In the genomic region with DNA sequence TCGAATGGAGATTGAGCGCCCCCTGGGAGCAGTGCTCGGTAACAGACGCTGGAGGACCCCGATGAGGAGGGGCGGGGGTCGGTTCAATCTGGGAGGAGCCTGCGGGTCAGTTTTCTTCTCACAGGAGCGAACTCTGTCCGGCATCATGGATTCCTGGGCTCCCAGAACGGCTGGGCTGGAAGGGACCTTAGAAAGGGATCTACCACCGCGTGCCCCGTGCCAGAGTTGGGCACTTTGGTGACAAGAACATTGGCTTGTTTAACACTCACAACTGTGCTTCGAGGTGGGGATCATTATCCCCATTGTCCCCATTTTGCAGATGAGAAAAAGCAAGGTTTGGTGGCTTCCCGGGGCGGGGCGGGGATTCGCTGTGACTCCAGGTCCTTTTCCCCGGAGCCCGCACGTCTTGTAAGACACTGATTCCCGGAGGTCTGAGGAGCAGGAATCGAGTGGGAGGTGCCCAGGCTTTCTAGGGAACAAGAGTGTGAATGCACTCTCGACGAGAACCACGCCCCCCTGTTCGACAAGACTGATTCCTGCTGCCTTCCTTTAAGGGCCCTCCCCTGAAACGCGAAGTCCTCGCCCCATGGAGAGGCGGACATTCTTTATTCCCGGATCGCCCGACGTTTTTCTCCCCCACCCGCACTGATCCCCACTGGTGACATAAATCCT, we compare ENCODE assay signal across 1 cellular context.
A peak's percentile ranks its signal among the peaks of the same experiment; 100 is the strongest.
TF ChIP-seq lines count a peak whose summit lies in the region.

No MANE protein-coding gene starts in this region.

TF ChIP-seq in WTC11, 78 proteins besides CTCF, POLR2A, EP300 and RAD21 (continued from another document):
- TF ChIP-seq PRDM15 (CRISPR knock-in tag; IDR thresholded peaks at IDR 0.05) (peak; percentile 67), ZSCAN18 (CRISPR knock-in tag; IDR thresholded peaks at IDR 0.05) (no peak), USF2 (CRISPR knock-in tag; IDR thresholded peaks at IDR 0.05) (peak; percentile 14; the same call in 1 of the 2 replicates), HMGA2 (CRISPR knock-in tag; IDR thresholded peaks at IDR 0.05) (no peak; the same call in 1 of the 2 replicates), EMX1 (CRISPR knock-in tag; IDR thresholded peaks at IDR 0.05) (0 out of 2 replicates have a peak, but pooled peaks have one; percentile 63)
- TF ChIP-seq, protein P1, sequence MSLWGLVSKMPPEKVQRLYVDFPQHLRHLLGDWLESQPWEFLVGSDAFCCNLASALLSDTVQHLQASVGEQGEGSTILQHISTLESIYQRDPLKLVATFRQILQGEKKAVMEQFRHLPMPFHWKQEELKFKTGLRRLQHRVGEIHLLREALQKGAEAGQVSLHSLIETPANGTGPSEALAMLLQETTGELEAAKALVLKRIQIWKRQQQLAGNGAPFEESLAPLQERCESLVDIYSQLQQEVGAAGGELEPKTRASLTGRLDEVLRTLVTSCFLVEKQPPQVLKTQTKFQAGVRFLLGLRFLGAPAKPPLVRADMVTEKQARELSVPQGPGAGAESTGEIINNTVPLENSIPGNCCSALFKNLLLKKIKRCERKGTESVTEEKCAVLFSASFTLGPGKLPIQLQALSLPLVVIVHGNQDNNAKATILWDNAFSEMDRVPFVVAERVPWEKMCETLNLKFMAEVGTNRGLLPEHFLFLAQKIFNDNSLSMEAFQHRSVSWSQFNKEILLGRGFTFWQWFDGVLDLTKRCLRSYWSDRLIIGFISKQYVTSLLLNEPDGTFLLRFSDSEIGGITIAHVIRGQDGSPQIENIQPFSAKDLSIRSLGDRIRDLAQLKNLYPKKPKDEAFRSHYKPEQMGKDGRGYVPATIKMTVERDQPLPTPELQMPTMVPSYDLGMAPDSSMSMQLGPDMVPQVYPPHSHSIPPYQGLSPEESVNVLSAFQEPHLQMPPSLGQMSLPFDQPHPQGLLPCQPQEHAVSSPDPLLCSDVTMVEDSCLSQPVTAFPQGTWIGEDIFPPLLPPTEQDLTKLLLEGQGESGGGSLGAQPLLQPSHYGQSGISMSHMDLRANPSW (CRISPR knock-in tag; conservative IDR thresholded peaks at IDR 0.05; ENCODE audit: low read depth), result no peak
TF ChIP-seq in WTC11: peak in this region for 7.
